Comparison of ENCODE assay signal across 24 cellular contexts in genomic region chr18:48597110-48597509, GRCh38. TPM values are rescaled to one million over a fixed set of nuclear protein-coding genes. Genes with fewer than 3 reads are reported as not detected.
DNase-seq lines count a peak whose midpoint lies in the region; ATAC-seq and TF ChIP-seq lines count a peak whose summit lies in the region.
"Had no signal": no experiment of that assay in that cellular context is flagged by ENCODE, and none has a peak within 500 bp of the region (broad histone marks: within the 10 kb centered on the region; RNA-seq: fewer than 3 reads in every experiment).

No MANE protein-coding gene starts in this region.

- no peak overlapping the region for H3K4me2 ChIP-seq in mammary epithelial cell (ENCODE audit: insufficient read depth, low read depth, low read length)
- H3K4me2 ChIP-seq: BLaER1 had no signal

- no peak overlapping the region for H3K4me3 Mint-ChIP-seq in MCF 10A (ENCODE audit: unreplicated experiment)
- H3K4me3 Mint-ChIP-seq: CD4-positive, alpha-beta T cell had no signal

- no peak overlapping the region for H2AFZ ChIP-seq in mammary epithelial cell (ENCODE audit: low read depth, low read length)

- H3K9me3 ChIP-seq in mammary epithelial cell (replicated peaks; ENCODE audit: insufficient read depth, low read length) (no peaks in the 10 kb centered on the region), tibial artery (no peaks in the 10 kb centered on the region), aorta (ENCODE audit: control insufficient read depth, low read length) (no peaks in the 10 kb centered on the region)
- H3K9me3 ChIP-seq: BLaER1, HAP-1, Peyer's patch had no signal

- H3K27me3 ChIP-seq in mammary epithelial cell (ENCODE audit: insufficient read depth, low read length) (no peaks in the 10 kb centered on the region), tibial artery (no peaks in the 10 kb centered on the region), aorta (ENCODE audit: control insufficient read depth in 1 of 2, insufficient read depth in 2 of 2, low read length in 1 of 2) (no peaks in the 10 kb centered on the region)
- H3K27me3 ChIP-seq: BLaER1, Peyer's patch had no signal

- peaks cover 6% of the 10 kb centered on the region for H3K4me1 ChIP-seq in mammary epithelial cell (ENCODE audit: insufficient read depth, low read length)
- H3K4me1 ChIP-seq in tibial artery = peaks cover 0 to 78% (median 45%) of the 10 kb centered on the region in 4 donors
- H3K4me1 ChIP-seq in aorta (ENCODE audit: control insufficient read depth in 1 of 2, insufficient read depth in 2 of 2, low read length in 2 of 2) = no peaks in the 10 kb centered on the region
- H3K4me1 ChIP-seq: HAP-1, Peyer's patch had no signal

- no peak for TF ChIP-seq CTCF in mammary epithelial cell (conservative IDR thresholded peaks at IDR 0.05 in 1 of 2, IDR thresholded peaks at IDR 0.05 in 1 of 2; ENCODE audit: extremely low read depth in 1 of 2, insufficient read depth in 1 of 2, low read depth in 1 of 2, low read length in 2 of 2)
- no peak for TF ChIP-seq CTCF in MCF 10A (IDR thresholded peaks at IDR 0.05; ENCODE audit: unreplicated experiment)
- TF ChIP-seq CTCF in tibial artery (IDR thresholded peaks at IDR 0.05) = no peak

- H3K4me3 ChIP-seq in mammary epithelial cell (replicated peaks in 1 of 3; ENCODE audit: insufficient read depth in 1 of 3, low read depth in 2 of 3, low read length in 3 of 3) (no peak overlapping the region), tibial artery (no peak overlapping the region), aorta (ENCODE audit: low read length in 2 of 2) (no peak overlapping the region)
- H3K4me3 ChIP-seq: BLaER1, HAP-1, Peyer's patch had no signal

- no peaks in the 10 kb centered on the region for H3K4me1 Mint-ChIP-seq in MCF 10A (ENCODE audit: insufficient read depth, unreplicated experiment)

- in situ Hi-C loops in mammary epithelial cell (cut with MboI; ENCODE audit: low sequenced_read_pairs in 2 of 2) = no loop called here

- dilution Hi-C loops in mammary epithelial cell (cut with HindIII; ENCODE audit: low sequenced_read_pairs) = no loop called here

- H3K9me3 Mint-ChIP-seq in MCF 10A (ENCODE audit: unreplicated experiment) = no peaks in the 10 kb centered on the region
- H3K9me3 Mint-ChIP-seq: CD4-positive, alpha-beta T cell had no signal

- H3K9ac ChIP-seq in mammary epithelial cell (ENCODE audit: insufficient read depth, low read length) = no peak overlapping the region
- H3K9ac ChIP-seq: BLaER1 had no signal

- H3K36me3 Mint-ChIP-seq in MCF 10A (ENCODE audit: insufficient read depth, unreplicated experiment) = peaks cover 16% of the 10 kb centered on the region

- DNase-seq in mammary epithelial cell (peak; percentile 45), MCF 10A (ENCODE audit: unreplicated experiment) (no peak), epithelial cell of prostate (ENCODE audit: low read depth, low spot score) (no peak), kidney tubule cell (ENCODE audit: low spot score) (peak; percentile 6), tibial artery (no peak), aorta (no peak), H4 (ENCODE audit: low spot score) (no peak)
- DNase-seq: ACHN; CD4-positive, alpha-beta T cell; COR-L47; DMS 273 treated with DMSO at 0.1 percent for 48 hours; DMS79 treated with DMSO at 0.1 percent for 48 hours; KBM-7; NCI-H1092 treated with DMSO at 0.1 percent for 48 hours; NCI-H146; NCI-H2029; NCI-H2227 treated with DMSO at 0.1 percent for 48 hours; NCI-H510A treated with DMSO at 0.1 percent for 48 hours; NCI-H774; Peyer's patch had no signal

- H3K27ac Mint-ChIP-seq in MCF 10A (ENCODE audit: low read depth, unreplicated experiment) = no peak overlapping the region
- H3K27ac Mint-ChIP-seq: CD4-positive, alpha-beta T cell had no signal

- no peak overlapping the region for H3K27ac ChIP-seq in mammary epithelial cell (ENCODE audit: insufficient read depth, low read depth, low read length)
- peak overlapping the region; percentile 46 for H3K27ac ChIP-seq in epithelial cell of prostate
- H3K27ac ChIP-seq in tibial artery = peak overlapping the region; percentile 20 to 36
- no peak overlapping the region for H3K27ac ChIP-seq in aorta (ENCODE audit: low read depth in 1 of 2, low read length in 2 of 2)
- H3K27ac ChIP-seq: 22Rv1, BLaER1, Peyer's patch had no signal

- CTCF ChIA-PET in mammary epithelial cell (lab: Charles Lee; ENCODE audit: low non-redundant PET) (no interaction called here), MCF 10A (lab: Yijun Ruan, JAX) (no interaction called here)

- ATAC-seq in SK-N-SH treated with all-trans-retinoic acid at 6 μM for 48 hours (no peak), aorta (ENCODE audit: low FRiP score) (no peak)

- H4K20me1 ChIP-seq in mammary epithelial cell (ENCODE audit: insufficient read depth, low read length) = no peaks in the 10 kb centered on the region

- H3K79me2 ChIP-seq in mammary epithelial cell (ENCODE audit: insufficient read depth, low read length) = peaks cover 49% of the 10 kb centered on the region

- H3K36me3 ChIP-seq in mammary epithelial cell (ENCODE audit: insufficient read depth, low read length) (no peaks in the 10 kb centered on the region), tibial artery (no peaks in the 10 kb centered on the region), aorta (ENCODE audit: control insufficient read depth in 1 of 2, insufficient read depth in 2 of 2, low read length in 1 of 2) (no peaks in the 10 kb centered on the region)
- H3K36me3 ChIP-seq: HAP-1, Peyer's patch had no signal

- BruUV-seq in mammary epithelial cell (replicated peaks; lab: Mats Ljungman, UMichigan) (no TSS peak), MCF 10A (replicated peaks; lab: Mats Ljungman, UMichigan) (no TSS peak)

- intact Hi-C loops in mammary epithelial cell (cut with micrococcal nuclease) (no loop called here), MCF 10A (cut with micrococcal nuclease) (no loop called here), tibial artery (cut with DNase I; ENCODE audit: low total_unique reads) (no loop called here), aorta (cut with DNase I) (no loop called here)

- 66% methylated on average over 4 of the region's 5 CpGs for WGBS in mammary epithelial cell (ENCODE audit: low coverage, missing lambda C conversion rate)
- WGBS in aorta, 2 donors = 75 to 77% methylated on average over 5 of the region's 5 CpGs

- POLR2A ChIA-PET in MCF 10A (lab: Yijun Ruan, JAX) = no interaction called here

- no peaks in the 10 kb centered on the region for H3K27me3 Mint-ChIP-seq in MCF 10A (ENCODE audit: insufficient read depth, unreplicated experiment)
- H3K27me3 Mint-ChIP-seq: CD4-positive, alpha-beta T cell had no signal

TF ChIP-seq in SK-N-SH treated with all-trans-retinoic acid at 6 μM for 48 hours, 23 proteins besides CTCF, POLR2A, EP300 and RAD21:
- TF ChIP-seq ISL1 (CRISPR knock-in tag; IDR thresholded peaks at IDR 0.05) (no peak), CSDC2 (CRISPR knock-in tag; IDR thresholded peaks at IDR 0.05) (no peak), RARB (CRISPR knock-in tag; IDR thresholded peaks at IDR 0.05) (no peak), PPARA (CRISPR knock-in tag; IDR thresholded peaks at IDR 0.05; ENCODE audit: borderline replicate concordance) (no peak), SNAI2 (CRISPR knock-in tag; IDR thresholded peaks at IDR 0.05) (no peak), TSHZ2 (CRISPR knock-in tag; IDR thresholded peaks at IDR 0.05) (no peak)

RNA-seq across cellular contexts. Expression of gene CTIF, which starts 58.3 kb away (rescaled TPM):
- total RNA-seq in mammary epithelial cell (10 to 100 TPM; 68.8 to 70.8 TPM), MCF 10A (2022) (82.2 and 95.8 TPM in 2 replicates), aorta (100 to 1,000 TPM in 1 of 2 donors, 10 to 100 TPM in 1; 87.1 to 113 TPM)
- polyA plus RNA-seq in mammary epithelial cell (13.8 TPM), aorta (10 to 100 TPM; 14.4 to 99.7 TPM)
- polyA minus RNA-seq in mammary epithelial cell = 37.5 TPM
- 4.7 and 5.0 TPM in 2 replicates for total RNA-seq in H4 (2014; rRNA removed; shearing (Covaris generic))

Comparison
In these comparisons a context has a peak if more than half of its experiments do, and no peak if none do; other contexts are left out.
1. DNase-seq: peak in mammary epithelial cell (single experiment) and kidney tubule cell (single experiment); none in MCF 10A (single experiment), epithelial cell of prostate (single experiment), tibial artery (0 of 2), aorta (0 of 2) and H4 (single experiment).
2. H3K27ac ChIP-seq: peak in epithelial cell of prostate (single experiment) and tibial artery (2 of 2); none in mammary epithelial cell (single experiment) and aorta (0 of 2).
3. RNA of gene CTIF, which starts 58.3 kb away (total RNA-seq): 87.1 to 113 TPM in aorta, 82.2 to 95.8 TPM in MCF 10A and 68.8 to 70.8 TPM in mammary epithelial cell; 4.7 to 5.0 TPM in H4; every median in the first group is over 10 times any median in the second.